Comparison of ENCODE assay signal across 8 cellular contexts in genomic region chr17:40123811-40124114, GRCh38. TPM values are rescaled to one million over a fixed set of nuclear protein-coding genes. Genes with fewer than 3 reads are reported as not detected.
A peak's percentile ranks its signal among the peaks of the same experiment; 100 is the strongest.
DNase-seq lines count a peak whose midpoint lies in the region; ATAC-seq, FAIRE-seq and TF ChIP-seq lines count a peak whose summit lies in the region.

No MANE protein-coding gene starts in this region.

- H3K4me3 ChIP-seq in heart left ventricle, result peak overlapping the region; percentile 67 to 100 (median 98)
- H3K4me3 ChIP-seq in bronchial epithelial cell (ENCODE audit: low read depth, low read length), result peak overlapping the region; percentile 84
- H3K4me3 ChIP-seq in mononuclear cell (ENCODE audit: low read length), result peak overlapping the region; percentile 75
- H3K4me3 ChIP-seq in uterus, result peak overlapping the region; percentile 74 to 85

- DNase-seq in heart left ventricle (no peak), Right ventricle myocardium superior (no peak), bronchial epithelial cell (ENCODE audit: low read depth) (no peak), uterus (no peak), hepatic stellate cell (ENCODE audit: low spot score) (no peak)
- no peak for DNase-seq in stimulated activated CD4-positive, alpha-beta T cell treated with anti-CD3 and anti-CD28 coated beads, Interleukin-4, amount 100 ng/mL, for 1 hour

- H3K27ac ChIP-seq in heart left ventricle (peak overlapping the region in 11 of 12 donors; percentile 91 to 100 (median 98)), uterus (peak overlapping the region; percentile 99)

- WGBS in heart left ventricle, 4 donors, result 0 to 1% (median 0%) methylated on average over 2 of the region's 2 CpGs

- H3K9me3 ChIP-seq in heart left ventricle, result no peaks in the 10 kb centered on the region
- no peaks in the 10 kb centered on the region for H3K9me3 ChIP-seq in mononuclear cell (ENCODE audit: low read depth, low read length)
- H3K9me3 ChIP-seq in uterus, result no peaks in the 10 kb centered on the region

- ATAC-seq in heart left ventricle, result no peak
- no peak for ATAC-seq in Right ventricle myocardium superior (ENCODE audit: poor library complexity)
- no peak for ATAC-seq in GM18868 (IDR thresholded peaks at IDR 0.05; ENCODE audit: unreplicated experiment)

- peaks cover 0 to 38% (median 21%) of the 10 kb centered on the region in 12 donors for H3K4me1 ChIP-seq in heart left ventricle
- peaks cover 34% of the 10 kb centered on the region for H3K4me1 ChIP-seq in mononuclear cell (ENCODE audit: insufficient read depth, low read length)
- no peaks in the 10 kb centered on the region for H3K4me1 ChIP-seq in uterus

- intact Hi-C loops in heart left ventricle (cut with DNase I) (loop anchor here in 6 of 10 donors (1.0 to 5.0 kb wide), 4 partner anchors 15 to 44 kb away; partner anchors contain the start of gene CASC3 (in 4 of the 6)), Right ventricle myocardium superior (cut with DNase I) (no loop called here), uterus (cut with DNase I; ENCODE audit: low total_unique reads) (no loop called here)

- no peak for TF ChIP-seq POLR2A in heart left ventricle (IDR thresholded peaks at IDR 0.05)
- no peak for TF ChIP-seq POLR2A in uterus (IDR thresholded peaks at IDR 0.05)

- H3K36me3 ChIP-seq in heart left ventricle (peaks cover 2 to 38% (median 30%) of the 10 kb centered on the region in 9 donors), bronchial epithelial cell (ENCODE audit: control insufficient read depth, insufficient read depth, low read length) (peaks cover 9% of the 10 kb centered on the region), uterus (no peaks in the 10 kb centered on the region)

- no peak for FAIRE-seq in bronchial epithelial cell (lab: Jason Lieb, UNC)

- H3K27me3 ChIP-seq in heart left ventricle (no peaks in the 10 kb centered on the region), bronchial epithelial cell (ENCODE audit: control insufficient read depth, insufficient read depth, low read length) (no peaks in the 10 kb centered on the region), mononuclear cell (ENCODE audit: insufficient read depth, low read length) (no peaks in the 10 kb centered on the region), uterus (no peaks in the 10 kb centered on the region)

- no peak for TF ChIP-seq CTCF in heart left ventricle (IDR thresholded peaks at IDR 0.05)
- TF ChIP-seq CTCF in bronchial epithelial cell (IDR thresholded peaks at IDR 0.05; ENCODE audit: insufficient read depth, low read length, severe bottlenecking), result no peak
- no peak for TF ChIP-seq CTCF in uterus (IDR thresholded peaks at IDR 0.05)

RNA-seq across cellular contexts. Expression of gene MSL1, which starts 2.0 kb away (rescaled TPM):
- total RNA-seq in heart left ventricle, result 10 to 100 TPM; 32.0 to 54.1 (median 45.1) TPM
- polyA plus RNA-seq in heart left ventricle, result 10 to 100 TPM; 32.2 to 54.7 TPM
- total RNA-seq in Right ventricle myocardium superior, result 46.8 TPM
- total RNA-seq in bronchial epithelial cell, result 27.1 and 32.5 TPM in 2 replicates
- 81.1 TPM for total RNA-seq in mononuclear cell
- total RNA-seq in uterus, result 100 to 1,000 TPM in 1 of 4 donors, 10 to 100 TPM in 3; 51.0 to 151 (median 77.6) TPM

RNA-seq across cellular contexts. Expression of gene CASC3, which starts 16.6 kb away (rescaled TPM):
- total RNA-seq in heart left ventricle (10 to 100 TPM; 26.5 to 54.3 (median 42.2) TPM), Right ventricle myocardium superior (45.9 TPM), bronchial epithelial cell (14.7 and 15.3 TPM in 2 replicates), mononuclear cell (49.6 TPM), uterus (100 to 1,000 TPM in 2 of 4 donors, 10 to 100 TPM in 2; 33.2 to 166 (median 91.3) TPM)
- 10 to 100 TPM; 27.9 to 33.4 TPM for polyA plus RNA-seq in heart left ventricle

RNA-seq across cellular contexts. Expression of gene NR1D1, which starts 23.4 kb away (rescaled TPM):
- total RNA-seq in heart left ventricle (10 to 100 TPM in 6 of 9 donors, 1 to 10 TPM in 3; 5.8 to 36.1 (median 21.8) TPM), Right ventricle myocardium superior (21.1 TPM), bronchial epithelial cell (0.51 and 0.79 TPM in 2 replicates), mononuclear cell (9.9 TPM), uterus (10 to 100 TPM in 1 of 4 donors, 1 to 10 TPM in 3; 2.0 to 92.1 (median 4.7) TPM)
- polyA plus RNA-seq in heart left ventricle, result 10 to 100 TPM in 1 of 2 donors, 1 to 10 TPM in 1; 6.1 to 20.2 TPM

RNA-seq across cellular contexts. Expression of gene RAPGEFL1, which starts 53.5 kb away (rescaled TPM):
- 1 to 10 TPM; 2.2 to 4.8 (median 2.9) TPM for total RNA-seq in heart left ventricle
- 1 to 10 TPM; 3.3 to 6.6 TPM for polyA plus RNA-seq in heart left ventricle
- total RNA-seq in Right ventricle myocardium superior, result 2.7 TPM
- total RNA-seq in bronchial epithelial cell, result 11.1 and 30.0 TPM in 2 replicates
- 2.3 TPM for total RNA-seq in mononuclear cell
- total RNA-seq in uterus, result 10 to 100 TPM in 1 of 4 donors, 1 to 10 TPM in 1, under 1 TPM in 2; 0.29 to 21.5 (median 2.0) TPM

Comparison
In these comparisons a context has a peak if more than half of its experiments do, and no peak if none do; other contexts are left out.
1. intact Hi-C loops: an anchor here in heart left ventricle (1.0 to 5.0 kb wide); none called in Right ventricle myocardium superior and uterus.